Comparison of ENCODE assay signal across 28 cellular contexts in genomic region chr6:160002882-160003281, GRCh38.
"Had no signal": no experiment of that assay in that cellular context is flagged by ENCODE, and none has a peak within 500 bp of the region (broad histone marks: within the 10 kb centered on the region; RNA-seq: fewer than 3 reads in every experiment).

No MANE protein-coding gene starts in this region.

- ATAC-seq: pancreas; right cardiac atrium; sciatic nerve; stimulated activated naive B cell treated with anti-CD40 and anti-IgM and Interleukin-4, amounts not matched to agents 10 μg/mL and 1 μg/mL and 100 μg/mL, for 72 hours; stimulated activated naive CD8-positive, alpha-beta T cell treated with anti-CD3 and anti-CD28 coated beads, Interleukin-15, Interleukin-2, amounts not matched to agents 100 U/mL and 50 U/mL, for 24 hours had no signal

- H3K9me3 Mint-ChIP-seq: neural crest cell had no signal

- H3K27ac Mint-ChIP-seq: nephron had no signal

- H3K27me3 ChIP-seq: pancreas, stomach, testis, thyroid gland, transverse colon, upper lobe of left lung had no signal

- H3K27ac ChIP-seq: left ventricle myocardium inferior, pancreas, skin epidermis, stomach, testis, thyroid gland, transverse colon, upper lobe of left lung had no signal

- DNase-seq: head of caudate nucleus; hippocampal formation; kidney; left ventricle myocardium inferior; mesendoderm; naive B cell; nucleus accumbens; pancreas; posterior cingulate gyrus; retina; right cardiac atrium; stimulated activated CD4-positive, alpha-beta T cell treated with anti-CD3 and anti-CD28 coated beads, Interleukin-12 subunit alpha, Interleukin-12 subunit beta, amount 100 ng/mL, for 4 hours; stimulated activated CD4-positive, alpha-beta T cell treated with anti-CD3 and anti-CD28 coated beads, Interleukin-15, amount 100 ng/mL, for 24 hours; stimulated activated CD4-positive, alpha-beta T cell treated with anti-CD3 and anti-CD28 coated beads, Interleukin-2, amount 100 ng/mL, for 24 hours; stimulated activated CD4-positive, alpha-beta T cell treated with anti-CD3 and anti-CD28 coated beads, Interleukin-4, amount 100 ng/mL, for 1 hour; stimulated activated naive B cell treated with anti-CD40 and anti-IgM and Interleukin-4, amounts not matched to agents 10 μg/mL and 1 μg/mL and 100 μg/mL, for 72 hours; stimulated activated naive CD8-positive, alpha-beta T cell treated with anti-CD3 and anti-CD28 coated beads, Interleukin-15, Interleukin-2, amounts not matched to agents 100 U/mL and 50 U/mL, for 24 hours; stomach; testis; thyroid gland; transverse colon; upper lobe of left lung had no signal

- H3K36me3 ChIP-seq: pancreas, thyroid gland, transverse colon had no signal

- H3K4me3 Mint-ChIP-seq: mesothelial cell of epicardium, naive B cell, nephron, neural crest cell had no signal

- H3K9me3 ChIP-seq: left ventricle myocardium inferior, pancreas, stomach, testis, thyroid gland, transverse colon, upper lobe of left lung had no signal

- H3K27me3 Mint-ChIP-seq: naive B cell; stimulated activated naive B cell treated with anti-CD40 and anti-IgM and Interleukin-4, amounts not matched to agents 10 μg/mL and 1 μg/mL and 100 μg/mL, for 72 hours had no signal

- H3K4me3 ChIP-seq: left ventricle myocardium inferior, lung, pancreas, skin epidermis, stomach, testis, thyroid gland, transverse colon, upper lobe of left lung had no signal
